Comparison of ENCODE assay signal across 24 cellular contexts in genomic region chr11:68303982-68304780, GRCh38. TPM values are rescaled to one million over a fixed set of nuclear protein-coding genes. Genes with fewer than 3 reads are reported as not detected.
DNase-seq lines count a peak whose midpoint lies in the region; ATAC-seq, FAIRE-seq and TF ChIP-seq lines count a peak whose summit lies in the region.
"Had no signal": no experiment of that assay in that cellular context is flagged by ENCODE, and none has a peak within 500 bp of the region (broad histone marks: within the 10 kb centered on the region; RNA-seq: fewer than 3 reads in every experiment).

No MANE protein-coding gene starts in this region.

- no peak overlapping the region for H2AK5ac ChIP-seq in mesenchymal stem cell (ENCODE audit: low read length, severe bottlenecking)

- WGBS in K562 (ENCODE audit: insufficient coverage, low coverage, missing lambda C conversion rate) = 59% methylated on average over 7 of the region's 7 CpGs
- 92% methylated on average over 6 of the region's 7 CpGs for WGBS in mesenchymal stem cell

- no peaks in the 10 kb centered on the region for H3K9me1 ChIP-seq in K562 (ENCODE audit: control insufficient read depth, insufficient read depth, low read length)

- no peak for ATAC-seq in K562
- ATAC-seq in left lobe of liver = no peak
- ATAC-seq in HG02884 (IDR thresholded peaks at IDR 0.05; ENCODE audit: unreplicated experiment) = no peak
- ATAC-seq: Right ventricle myocardium inferior, T-cell had no signal

- no peak for TF ChIP-seq EP300 in K562 (IDR thresholded peaks at IDR 0.05; ENCODE audit: low read length)

- H3K27ac ChIP-seq in A673 (ENCODE audit: low read depth, low read length, poor library complexity, severe bottlenecking) (no peak overlapping the region), K562 (ENCODE audit: extremely low read depth, low read depth, low read length) (no peak overlapping the region), osteoblast (ENCODE audit: low read depth, low read length) (no peak overlapping the region), mesenchymal stem cell (ENCODE audit: low read length, poor library complexity, severe bottlenecking) (no peak overlapping the region)
- H3K27ac ChIP-seq: HL-60, SJSA1 had no signal

- H3K9me3 ChIP-seq in A673 (ENCODE audit: low read depth, low read length, poor library complexity, severe bottlenecking) = no peaks in the 10 kb centered on the region
- no peaks in the 10 kb centered on the region for H3K9me3 ChIP-seq in K562 (replicated peaks; ENCODE audit: control insufficient read depth, insufficient read depth, low read depth, low read length)
- no peaks in the 10 kb centered on the region for H3K9me3 ChIP-seq in osteoblast (ENCODE audit: low read depth, low read length)
- H3K9me3 ChIP-seq in mesenchymal stem cell (ENCODE audit: control insufficient read depth, low read length) = no peaks in the 10 kb centered on the region
- H3K9me3 ChIP-seq: MG63 had no signal

- TF ChIP-seq POLR2A in K562 (conservative IDR thresholded peaks at IDR 0.05) = no peak

- H3K4me3 ChIP-seq in A673 (ENCODE audit: low read depth, low read length, poor library complexity, severe bottlenecking) = no peak overlapping the region
- H3K4me3 ChIP-seq in K562 = no peak overlapping the region
- H3K4me3 ChIP-seq in osteoblast (ENCODE audit: insufficient read depth, low read length) = no peak overlapping the region
- no peak overlapping the region for H3K4me3 ChIP-seq in mesenchymal stem cell (ENCODE audit: insufficient read depth in 1 of 2, low read depth in 1 of 2, low read length in 2 of 2)
- H3K4me3 ChIP-seq: HAP-1, MG63, PC-9, SJSA1 had no signal

- in situ Hi-C loops in K562 (cut with MboI) = no loop called here

- no peak overlapping the region for H3K4me2 ChIP-seq in K562 (ENCODE audit: insufficient read depth, low read length)
- no peak overlapping the region for H3K4me2 ChIP-seq in osteoblast (ENCODE audit: insufficient read depth, low read length)
- no peak overlapping the region for H3K4me2 ChIP-seq in mesenchymal stem cell (ENCODE audit: low read length, poor library complexity, severe bottlenecking)

- POLR2A ChIA-PET in A673 (lab: Charles Lee; ENCODE audit: low non-redundant PET) = no interaction called here
- POLR2A ChIA-PET in K562 (lab: Yijun Ruan, JAX) = interaction anchor here (1.0 to 1.4 kb wide), 3 partner anchors 10 to 32 kb away, joined by 3 to 4 read pairs (median 4); partner anchors contain the start of gene C11orf24

- H2BK15ac ChIP-seq in mesenchymal stem cell (ENCODE audit: low read depth, poor library complexity, severe bottlenecking) = no peak overlapping the region

- BruUV-seq in A673 (replicated peaks; lab: Mats Ljungman, UMichigan) = no TSS peak
- no TSS peak for BruUV-seq in K562 (replicated peaks; lab: Mats Ljungman, UMichigan)

- no peak overlapping the region for H3K23ac ChIP-seq in mesenchymal stem cell (ENCODE audit: low read length in 2 of 2)

- no peak overlapping the region for H3K18ac ChIP-seq in mesenchymal stem cell (ENCODE audit: low read depth in 1 of 2, low read length in 2 of 2)

- no peak for TF ChIP-seq CTCF in A673 (conservative IDR thresholded peaks at IDR 0.05; ENCODE audit: low read depth, low read length)
- no peak for TF ChIP-seq CTCF in K562 (IDR thresholded peaks at IDR 0.05 in 2 of 3, conservative IDR thresholded peaks at IDR 0.05 in 1 of 3; ENCODE audit: insufficient read depth in 2 of 3, low read depth in 1 of 3, low read length in 3 of 3)
- no peak for TF ChIP-seq CTCF in osteoblast (IDR thresholded peaks at IDR 0.05; ENCODE audit: extremely low read depth, low read depth, low read length)

- no peaks in the 10 kb centered on the region for H3K79me1 ChIP-seq in mesenchymal stem cell (replicated peaks; ENCODE audit: low read length, poor library complexity, severe bottlenecking)

- H3K4me1 ChIP-seq in A673 (ENCODE audit: insufficient read depth, low read length, poor library complexity, severe bottlenecking) (peaks cover 6% of the 10 kb centered on the region), K562 (replicated peaks in 1 of 2; ENCODE audit: control insufficient read depth in 2 of 2, insufficient read depth in 2 of 2, low read length in 2 of 2) (peaks cover 6 to 12% of the 10 kb centered on the region in 2 experiments; a peak in 3 of 5 replicates), osteoblast (ENCODE audit: insufficient read depth, low read length) (no peaks in the 10 kb centered on the region), mesenchymal stem cell (ENCODE audit: control insufficient read depth, insufficient read depth, low read depth, low read length) (peaks cover 13% of the 10 kb centered on the region)
- H3K4me1 ChIP-seq: HAP-1, SJSA1 had no signal

- no peak overlapping the region for H2BK5ac ChIP-seq in mesenchymal stem cell (ENCODE audit: low read depth, low read length, poor library complexity, severe bottlenecking)

- H3K27me3 ChIP-seq in A673 (replicated peaks; ENCODE audit: insufficient read depth, low read depth, low read length, poor library complexity) (no peaks in the 10 kb centered on the region), K562 (ENCODE audit: control insufficient read depth in 2 of 2, insufficient read depth in 2 of 2, low read length in 2 of 2) (no peaks in the 10 kb centered on the region), osteoblast (ENCODE audit: insufficient read depth, low read length) (no peaks in the 10 kb centered on the region), mesenchymal stem cell (ENCODE audit: control insufficient read depth in 1 of 2, insufficient read depth in 1 of 2, low read length in 2 of 2) (no peaks in the 10 kb centered on the region)
- H3K27me3 ChIP-seq: MG63, SJSA1 had no signal

- H3K9ac ChIP-seq in K562 (ENCODE audit: insufficient read depth in 1 of 2, low read depth in 2 of 2, low read length in 2 of 2) = no peak overlapping the region
- no peak overlapping the region for H3K9ac ChIP-seq in mesenchymal stem cell (ENCODE audit: low read length)

- H2AFZ ChIP-seq in K562 (ENCODE audit: low read depth, low read length) = no peak overlapping the region
- no peak overlapping the region for H2AFZ ChIP-seq in osteoblast (ENCODE audit: low read length)
- no peak overlapping the region for H2AFZ ChIP-seq in mesenchymal stem cell (ENCODE audit: low read depth, low read length)
- H2AFZ ChIP-seq: PC-9 had no signal

- H3K14ac ChIP-seq in mesenchymal stem cell (ENCODE audit: low read length in 2 of 2) = no peak overlapping the region

- H3K36me3 ChIP-seq in A673 (ENCODE audit: insufficient read depth, low read length, poor library complexity, severe bottlenecking) (no peaks in the 10 kb centered on the region), K562 (ENCODE audit: control insufficient read depth, insufficient read depth, low read length) (no peaks in the 10 kb centered on the region), osteoblast (ENCODE audit: insufficient read depth, low read length) (no peaks in the 10 kb centered on the region), mesenchymal stem cell (ENCODE audit: control insufficient read depth in 1 of 2, insufficient read depth in 2 of 2, low read depth in 1 of 2, low read length in 2 of 2) (no peaks in the 10 kb centered on the region)
- H3K36me3 ChIP-seq: HAP-1, MG63, SJSA1 had no signal

- TF ChIP-seq RAD21 in K562 (CRISPR knock-in tag; conservative IDR thresholded peaks at IDR 0.05 in 1 of 2, IDR thresholded peaks at IDR 0.05 in 1 of 2) = no peak

- no peak overlapping the region for H2BK12ac ChIP-seq in mesenchymal stem cell (ENCODE audit: low read length in 2 of 2)

- no peak overlapping the region for H2BK120ac ChIP-seq in mesenchymal stem cell (ENCODE audit: low read depth, low read length)

- H4K91ac ChIP-seq in mesenchymal stem cell (ENCODE audit: low read length) = no peak overlapping the region

- no peaks in the 10 kb centered on the region for H3K79me2 ChIP-seq in K562 (ENCODE audit: control insufficient read depth, insufficient read depth, low read length)
- no peaks in the 10 kb centered on the region for H3K79me2 ChIP-seq in osteoblast (ENCODE audit: insufficient read depth, low read length)

- CTCF ChIA-PET in A673 (lab: Charles Lee) = no interaction called here
- CTCF ChIA-PET in K562 (lab: Yijun Ruan, JAX; ENCODE audit: low intra/inter-chr PET ratio) = no interaction called here

- H4K20me1 ChIP-seq in K562 (replicated peaks; ENCODE audit: control insufficient read depth, insufficient read depth, low read length) (no peaks in the 10 kb centered on the region), osteoblast (ENCODE audit: insufficient read depth, low read length) (no peaks in the 10 kb centered on the region)

- DNase-seq in A673 (ENCODE audit: low spot score) (peak; percentile 41), HTR-8/SVneo (ENCODE audit: insufficient read length, low spot score) (no peak), K562 (ENCODE audit: extremely low read depth in 1 of 4, low spot score in 3 of 4) (no peak), osteoblast (ENCODE audit: insufficient read length, low spot score, missing footprints) (peak; percentile 43), mesenchymal stem cell (no peak), left lobe of liver (ENCODE audit: low spot score) (no peak), NCI-H510A (lab: John Stamatoyannopoulos, UW) (no peak)
- DNase-seq: DMS153; DND-41; GOT3; KBM-7; MG63; NCI-H2029; NCI-H446; NCI-H526; NCI-H82; NK-92 treated with Interleukin-12 subunit alpha and Interleukin-12 subunit beta, amount 100 ng/mL, for 24 hours; PC-9; T-cell had no signal

- no peak overlapping the region for H4K8ac ChIP-seq in mesenchymal stem cell (ENCODE audit: low read length)

- peak; percentile 52 for FAIRE-seq in HTR-8/SVneo (lab: Jason Lieb, UNC)
- no peak for FAIRE-seq in K562 (lab: Jason Lieb, UNC)

- H3K4ac ChIP-seq in mesenchymal stem cell (ENCODE audit: low read depth in 1 of 2, low read length in 2 of 2) = no peak overlapping the region

- intact Hi-C loops in A673 (cut with micrococcal nuclease; ENCODE audit: unreplicated experiment) = no loop called here
- intact Hi-C loops in K562 (cut with micrococcal nuclease) = no loop called here

RNA-seq across cellular contexts. Expression of gene LRP5, which starts 8.2 kb away (rescaled TPM):
- total RNA-seq in A673 (2021) (67.0 and 76.3 TPM in 2 replicates), K562 (2014; rRNA removed) (14.9 and 23.8 TPM in 2 replicates), K562 (2014; rRNA removed; fragmentation: Illumina TruSeq; extraction: Trizol) (2.1 and 3.1 TPM in 2 replicates), K562 (2015; rRNA removed; fragmentation: Illumina TruSeq; extraction: Trizol) (13.6 and 15.3 TPM in 2 replicates), K562 (2021) (43.1 and 44.2 TPM in 2 replicates), osteoblast (16.3 and 18.6 TPM in 2 replicates), left lobe of liver (114 TPM)
- 28.3 and 69.8 TPM in 2 replicates for total RNA-seq in K562 (2011; cell fraction: chromatin; rRNA removed; ENCODE audit: low replicate concordance)
- 63.7 and 66.6 TPM in 2 replicates for total RNA-seq in K562 (2011; cell fraction: nucleolus; rRNA removed)
- total RNA-seq in K562 (2011; cell fraction: nucleoplasm; rRNA removed) = 37.9 and 42.2 TPM in 2 replicates
- polyA plus RNA-seq in K562 (2011; rRNA removed) (5.1 and 11.0 TPM in 2 replicates), K562 (2014; fragmentation: Illumina TruSeq; extraction: Trizol) (13.5 and 28.2 TPM in 2 replicates), K562 (2014; fragmentation: Nextera tagmentation; extraction: Ambion mirVana) (under 1 TPM; 0.48 to 0.63 TPM), K562 (2014; rRNA removed) (16.1 and 17.6 TPM in 2 replicates)
- polyA plus RNA-seq in K562 (2011; cell fraction: cytosol; rRNA removed) = 9.1 and 15.7 TPM in 2 replicates
- polyA plus RNA-seq in K562 (2011; cell fraction: nucleus; rRNA removed) = 16.9 and 36.4 TPM in 2 replicates
- 24.9 and 36.3 TPM in 2 replicates for polyA plus RNA-seq in K562 (2012)
- 7.7 and 11.3 TPM in 2 replicates for polyA minus RNA-seq in K562 (2011; rRNA and poly(A)+ RNA removed)
- 21.3 and 34.5 TPM in 2 replicates for polyA minus RNA-seq in K562 (2011; cell fraction: cytosol; rRNA and poly(A)+ RNA removed)
- 24.4 and 27.9 TPM in 2 replicates for polyA minus RNA-seq in K562 (2011; cell fraction: nucleus; rRNA and poly(A)+ RNA removed)
- 46.4 TPM for polyA plus RNA-seq in mesenchymal stem cell (2013, experiment 1 of 2)
- polyA plus RNA-seq in mesenchymal stem cell (2013, experiment 2 of 2) = 41.4 TPM

RNA-seq across cellular contexts. Expression of gene C11orf24, which starts 32.4 kb away (rescaled TPM):
- total RNA-seq in A673 (2021) (48.1 and 52.3 TPM in 2 replicates), K562 (2014; rRNA removed) (50.5 and 57.6 TPM in 2 replicates), K562 (2014; rRNA removed; fragmentation: Illumina TruSeq; extraction: Trizol) (30.2 and 30.8 TPM in 2 replicates), K562 (2015; rRNA removed; fragmentation: Illumina TruSeq; extraction: Trizol) (31.7 and 32.5 TPM in 2 replicates), K562 (2021) (64.9 and 66.0 TPM in 2 replicates), osteoblast (37.7 and 40.5 TPM in 2 replicates), left lobe of liver (50.1 TPM)
- 53.7 and 91.3 TPM in 2 replicates for total RNA-seq in K562 (2011; cell fraction: chromatin; rRNA removed; ENCODE audit: low replicate concordance)
- total RNA-seq in K562 (2011; cell fraction: nucleolus; rRNA removed) = 78.4 and 79.7 TPM in 2 replicates
- total RNA-seq in K562 (2011; cell fraction: nucleoplasm; rRNA removed) = 73.5 and 93.0 TPM in 2 replicates
- polyA plus RNA-seq in K562 (2011; rRNA removed) (23.6 and 34.9 TPM in 2 replicates), K562 (2014; fragmentation: Illumina TruSeq; extraction: Trizol) (47.0 and 49.5 TPM in 2 replicates), K562 (2014; fragmentation: Nextera tagmentation; extraction: Ambion mirVana) (1 to 10 TPM; 2.0 to 4.4 TPM), K562 (2014; rRNA removed) (52.5 and 65.2 TPM in 2 replicates)
- polyA plus RNA-seq in K562 (2011; cell fraction: cytosol; rRNA removed) = 42.1 and 76.0 TPM in 2 replicates
- polyA plus RNA-seq in K562 (2011; cell fraction: nucleus; rRNA removed) = 53.0 and 81.1 TPM in 2 replicates
- polyA plus RNA-seq in K562 (2012) = 38.0 and 127 TPM in 2 replicates
- polyA minus RNA-seq in K562 (2011; rRNA and poly(A)+ RNA removed) = 22.4 and 23.0 TPM in 2 replicates
- polyA minus RNA-seq in K562 (2011; cell fraction: cytosol; rRNA and poly(A)+ RNA removed) = 27.9 and 31.7 TPM in 2 replicates
- polyA minus RNA-seq in K562 (2011; cell fraction: nucleus; rRNA and poly(A)+ RNA removed) = 25.2 and 34.9 TPM in 2 replicates
- 90.1 TPM for polyA plus RNA-seq in mesenchymal stem cell (2013, experiment 1 of 2)
- polyA plus RNA-seq in mesenchymal stem cell (2013, experiment 2 of 2) = 93.9 TPM

Comparison
In these comparisons a context has a peak if more than half of its experiments do, and no peak if none do; other contexts are left out.
1. DNase-seq: peak in A673 (single experiment) and osteoblast (single experiment); none in HTR-8/SVneo (single experiment), K562 (0 of 4), mesenchymal stem cell (single experiment), left lobe of liver (single experiment) and NCI-H510A (single experiment).